9 cellular contexts compared by ENCODE assay signal in genomic region chr6:73704260-73704659, GRCh38. TPM values are rescaled to one million over a fixed set of nuclear protein-coding genes. Genes with fewer than 3 reads are reported as not detected.
DNase-seq lines count a peak whose midpoint lies in the region; ATAC-seq, FAIRE-seq and TF ChIP-seq lines count a peak whose summit lies in the region.
"Had no signal": no experiment of that assay in that cellular context is flagged by ENCODE, and none has a peak within 500 bp of the region (broad histone marks: within the 10 kb centered on the region; RNA-seq: fewer than 3 reads in every experiment).

No MANE protein-coding gene starts in this region.

- no peak for TF ChIP-seq EP300 in A549 (IDR thresholded peaks at IDR 0.05)

- no peaks in the 10 kb centered on the region for H3K27me3 ChIP-seq in left lung

- H3K4me1 Mint-ChIP-seq in activated T-cell treated with anti-CD3 and anti-CD28 coated beads, Interleukin-2, amount 50 U/mL, for 72 hours (ENCODE audit: low read depth): peaks cover 10% of the 10 kb centered on the region
- no peaks in the 10 kb centered on the region for H3K4me1 Mint-ChIP-seq in immature natural killer cell

- TF ChIP-seq RAD21 in A549 (conservative IDR thresholded peaks at IDR 0.05 in 1 of 2, IDR thresholded peaks at IDR 0.05 in 1 of 2): no peak

- H3K27ac Mint-ChIP-seq in activated T-cell treated with anti-CD3 and anti-CD28 coated beads, Interleukin-2, amount 50 U/mL, for 72 hours: no peak overlapping the region
- no peak overlapping the region for H3K27ac Mint-ChIP-seq in immature natural killer cell
- H3K27ac Mint-ChIP-seq: dendritic cell treated with granulocyte-macrophage colony-stimulating factor and Interleukin-4, amounts not matched to agents 40 ng/mL and 50 ng/mL, for 4 days had no signal

- H3K9me3 Mint-ChIP-seq in activated T-cell treated with anti-CD3 and anti-CD28 coated beads, Interleukin-2, amount 50 U/mL, for 72 hours: no peaks in the 10 kb centered on the region
- H3K9me3 Mint-ChIP-seq in immature natural killer cell: no peaks in the 10 kb centered on the region
- H3K9me3 Mint-ChIP-seq: dendritic cell treated with granulocyte-macrophage colony-stimulating factor and Interleukin-4, amounts not matched to agents 40 ng/mL and 50 ng/mL, for 4 days had no signal

- WGBS in A549 (ENCODE audit: missing lambda C conversion rate): 0% methylated on average over 8 of the region's 8 CpGs

- TF ChIP-seq CTCF in A549 (IDR thresholded peaks at IDR 0.05) (no peak), HEK293 (tag by site-specific recombination; IDR thresholded peaks at IDR 0.05) (no peak), left lung (IDR thresholded peaks at IDR 0.05) (no peak)

- FAIRE-seq in A549 (lab: Jason Lieb, UNC): no peak

- ATAC-seq in A549 (peak; percentile 96 to 97), left lung (peak; percentile 68), GM21526 (IDR thresholded peaks at IDR 0.05; ENCODE audit: low FRiP score, unreplicated experiment) (no peak)
- peak; percentile 91 to 94 for ATAC-seq in activated T-cell treated with anti-CD3 and anti-CD28 coated beads, Interleukin-2, amount 50 U/mL, for 72 hours (replicated peaks in 1 of 2)

- peaks cover 32% of the 10 kb centered on the region for H3K4me1 ChIP-seq in A549
- 0 out of 2 replicates have a peak, but pooled peaks cover 3% of the 10 kb centered on the region for H3K4me1 ChIP-seq in HEK293 (ENCODE audit: control insufficient read depth, insufficient read depth, low read length)
- H3K4me1 ChIP-seq in left lung: peaks cover 0 to 23% of the 10 kb centered on the region in 2 donors

- no peaks in the 10 kb centered on the region for H3K9me3 ChIP-seq in A549
- H3K9me3 ChIP-seq in HEK293 (ENCODE audit: control insufficient read depth, insufficient read depth, low read depth, low read length): no peaks in the 10 kb centered on the region
- H3K9me3 ChIP-seq in left lung: no peaks in the 10 kb centered on the region

- H3K4me3 ChIP-seq in A549 (no peak overlapping the region; the same call in 2 of the 3 replicates), HEK293 (ENCODE audit: low read depth, low read length) (no peak overlapping the region), left lung (no peak overlapping the region)

- peak overlapping the region; percentile 73 for H3K4me2 ChIP-seq in A549

- H3K27me3 Mint-ChIP-seq in activated T-cell treated with anti-CD3 and anti-CD28 coated beads, Interleukin-2, amount 50 U/mL, for 72 hours (ENCODE audit: low read depth): no peaks in the 10 kb centered on the region
- no peaks in the 10 kb centered on the region for H3K27me3 Mint-ChIP-seq in immature natural killer cell (ENCODE audit: low read depth in 3 of 3)
- H3K27me3 Mint-ChIP-seq: dendritic cell treated with granulocyte-macrophage colony-stimulating factor and Interleukin-4, amounts not matched to agents 40 ng/mL and 50 ng/mL, for 4 days had no signal

- H3K27ac ChIP-seq in A549 (peak overlapping the region; percentile 90 to 95), HEK293 (ENCODE audit: extremely low read depth, low read depth, low read length) (peak overlapping the region; percentile 3; the same call in 1 of the 2 replicates), left lung (peak overlapping the region in 1 of 2 donors; percentile 18)

- CTCF ChIA-PET in A549 (lab: Yijun Ruan, JAX): interaction anchor here (0.6 to 1.5 kb wide), 3 partner anchors 10 to 52 kb away, joined by 3 to 8 read pairs (median 4); no protein-coding TSS in a partner anchor
- CTCF ChIA-PET in HEK293 (lab: Yijun Ruan, JAX): interaction anchor here (0.6 to 3.0 kb wide), 4 partner anchors 12 to 622 kb away, joined by 4 to 12 read pairs (median 4); no protein-coding TSS in a partner anchor

- POLR2A ChIA-PET in A549 (lab: Yijun Ruan, JAX): interaction anchor here (1.5 to 1.6 kb wide), 2 partner anchors 11 to 50 kb away, joined by 3 read pairs; no protein-coding TSS in a partner anchor
- POLR2A ChIA-PET in HEK293 (lab: Yijun Ruan, JAX): interaction anchor here (1.3 kb wide), 1 partner anchor 10 kb away, joined by 3 read pairs; no protein-coding TSS in a partner anchor

- intact Hi-C loops in left lung (cut with DNase I): no loop called here

- H3K36me3 ChIP-seq in HEK293 (ENCODE audit: control insufficient read depth in 2 of 2, insufficient read depth in 1 of 2, low read length in 2 of 2): peaks cover 0 to 18% of the 10 kb centered on the region in 2 experiments; a peak in 1 of 3 replicates
- H3K36me3 ChIP-seq in left lung: no peaks in the 10 kb centered on the region

- peak overlapping the region in 1 of 2 donors; percentile 29 for H3K4me3 Mint-ChIP-seq in activated T-cell treated with anti-CD3 and anti-CD28 coated beads, Interleukin-2, amount 50 U/mL, for 72 hours
- no peak overlapping the region for H3K4me3 Mint-ChIP-seq in immature natural killer cell
- H3K4me3 Mint-ChIP-seq: dendritic cell treated with granulocyte-macrophage colony-stimulating factor and Interleukin-4, amounts not matched to agents 40 ng/mL and 50 ng/mL, for 4 days had no signal

- TF ChIP-seq POLR2A in A549 (IDR thresholded peaks at IDR 0.05; ENCODE audit: low read length): no peak

- peaks cover 2 to 18% of the 10 kb centered on the region in 2 donors for H3K36me3 Mint-ChIP-seq in activated T-cell treated with anti-CD3 and anti-CD28 coated beads, Interleukin-2, amount 50 U/mL, for 72 hours (ENCODE audit: insufficient read depth in 2 of 2)
- H3K36me3 Mint-ChIP-seq in immature natural killer cell: no peaks in the 10 kb centered on the region

- DNase-seq in A549 (ENCODE audit: low read depth in 1 of 2, low spot score in 1 of 2): peak; percentile 38 to 83
- peak; percentile 50 to 76 for DNase-seq in activated T-cell treated with anti-CD3 and anti-CD28 coated beads, Interleukin-2, amount 50 U/mL, for 72 hours
- DNase-seq in left lung: no peak
- DNase-seq in T-helper 9 cell: no peak
- DNase-seq in HuH-7.5 (ENCODE audit: low spot score): no peak
- DNase-seq in immature natural killer cell: no peak

TF ChIP-seq in A549, 52 proteins besides CTCF, POLR2A, EP300 and RAD21 (continues in another document):
- TF ChIP-seq HDAC2 (IDR thresholded peaks at IDR 0.05) (no peak), E2F6 (IDR thresholded peaks at IDR 0.05; ENCODE audit: borderline replicate concordance, low read depth) (peak; percentile 64; the same call in 1 of the 2 replicates), ATOH8 (CRISPR knock-in tag; IDR thresholded peaks at IDR 0.05; ENCODE audit: low read depth) (no peak), POLR2AphosphoS2 (conservative IDR thresholded peaks at IDR 0.05; ENCODE audit: low read length) (no peak), JUNB (IDR thresholded peaks at IDR 0.05) (peak; percentile 90), CEBPB (IDR thresholded peaks at IDR 0.05) (peak in 1 of 2 experiments; percentile 65; a peak in 2 of 4 replicates)

TF ChIP-seq in HEK293, 187 proteins besides CTCF, POLR2A, EP300 and RAD21 (continues in another document):
- TF ChIP-seq YY2 (tag by site-specific recombination; IDR thresholded peaks at IDR 0.05): 0 out of 2 replicates have a peak, but pooled peaks have one; percentile 20
- TF ChIP-seq ZNF629 (tag by site-specific recombination; IDR thresholded peaks at IDR 0.05): peak; percentile 38; the same call in 1 of the 2 replicates
- TF ChIP-seq SCRT2 (tag by site-specific recombination; IDR thresholded peaks at IDR 0.05): 0 out of 2 replicates have a peak, but pooled peaks have one; percentile 18
- 0 out of 2 replicates have a peak, but pooled peaks have one; percentile 18 for TF ChIP-seq SP3 (tag by site-specific recombination; IDR thresholded peaks at IDR 0.05)
- peak; percentile 53; the same call in 1 of the 2 replicates for TF ChIP-seq SP7 (tag by site-specific recombination; IDR thresholded peaks at IDR 0.05)
- 0 out of 2 replicates have a peak, but pooled peaks have one; percentile 26 for TF ChIP-seq ZFP37 (tag by site-specific recombination; IDR thresholded peaks at IDR 0.05)
- peak; percentile 76; the same call in 1 of the 2 replicates for TF ChIP-seq ZNF184 (tag by site-specific recombination; IDR thresholded peaks at IDR 0.05)
- TF ChIP-seq ZNF561 (tag by site-specific recombination; IDR thresholded peaks at IDR 0.05; ENCODE audit: borderline replicate concordance): no peak
- TF ChIP-seq ZNF600 (tag by site-specific recombination; IDR thresholded peaks at IDR 0.05): peak; percentile 50

RNA-seq across cellular contexts. Expression of gene CD109, which starts 8.3 kb away (rescaled TPM):
- polyA plus RNA-seq in A549 (2011; rRNA removed): 47.1 and 56.7 TPM in 2 replicates
- polyA plus RNA-seq in A549 (2012; cell fraction: cytosol; rRNA removed): 4.0 and 4.7 TPM in 2 replicates
- 5.9 and 8.2 TPM in 2 replicates for polyA plus RNA-seq in A549 (2012; cell fraction: nucleus; rRNA removed)
- polyA plus RNA-seq in A549 (2017; fragmentation: RNase III; extraction: RNeasy Plus Mini Kit Qiagen cat#74134 plus additional on column Dnase treatment): 17.3 to 18.3 TPM (median 17.8 TPM) in 3 replicates
- polyA minus RNA-seq in A549 (2011; rRNA and poly(A)+ RNA removed): 23.7 and 24.1 TPM in 2 replicates
- total RNA-seq in activated T-cell treated with anti-CD3 and anti-CD28 coated beads, Interleukin-2, amount 50 U/mL, for 72 hours: 10 to 100 TPM; 14.9 to 21.6 TPM
- total RNA-seq in left lung: 10 to 100 TPM; 13.8 to 17.7 TPM
- under 1 TPM in 2 of 3 donors, not detected in 1; 0.04 to 0.09 TPM for polyA plus RNA-seq in immature natural killer cell

RNA-seq across cellular contexts. Expression of gene SLC17A5, which starts 50.5 kb away (rescaled TPM):
- polyA plus RNA-seq in A549 (2011; rRNA removed) (9.6 and 10.0 TPM in 2 replicates), A549 (2017; fragmentation: RNase III; extraction: RNeasy Plus Mini Kit Qiagen cat#74134 plus additional on column Dnase treatment) (7.0 to 10.6 TPM (median 7.8 TPM) in 3 replicates), immature natural killer cell (1 to 10 TPM; 3.0 to 9.4 (median 5.9) TPM)
- 2.6 and 2.8 TPM in 2 replicates for polyA plus RNA-seq in A549 (2012; cell fraction: cytosol; rRNA removed)
- polyA plus RNA-seq in A549 (2012; cell fraction: nucleus; rRNA removed): 1.4 and 1.5 TPM in 2 replicates
- 7.3 and 10.2 TPM in 2 replicates for polyA minus RNA-seq in A549 (2011; rRNA and poly(A)+ RNA removed)
- 1 to 10 TPM; 3.2 to 4.7 TPM for total RNA-seq in activated T-cell treated with anti-CD3 and anti-CD28 coated beads, Interleukin-2, amount 50 U/mL, for 72 hours
- total RNA-seq in left lung: 10 to 100 TPM; 24.8 to 27.8 TPM

Comparison
In these comparisons a context has a peak if more than half of its experiments do, and no peak if none do; other contexts are left out.
1. DNase-seq: peak in A549 (2 of 2) and activated T-cell treated with anti-CD3 and anti-CD28 coated beads, Interleukin-2, amount 50 U/mL, for 72 hours (2 of 2); none in left lung (0 of 2), T-helper 9 cell (single experiment), HuH-7.5 (single experiment) and immature natural killer cell (0 of 3).
2. RNA of gene SLC17A5, which starts 50.5 kb away (total RNA-seq): 24.8 to 27.8 TPM in left lung; 3.2 to 4.7 TPM in activated T-cell treated with anti-CD3 and anti-CD28 coated beads, Interleukin-2, amount 50 U/mL, for 72 hours; every median in the first group is over 4 times any median in the second.